In genomic region chr3:111737712-111738097, GRCh38 we compare ENCODE assay signal across 8 cellular contexts.
DNase-seq lines count a peak whose midpoint lies in the region; ATAC-seq, FAIRE-seq and TF ChIP-seq lines count a peak whose summit lies in the region.

No MANE protein-coding gene starts in this region.

- no peaks in the 10 kb centered on the region for H3K9me3 ChIP-seq in DND-41 (ENCODE audit: insufficient read depth, low read length, severe bottlenecking)
- no peaks in the 10 kb centered on the region for H3K9me3 ChIP-seq in astrocyte (ENCODE audit: insufficient read depth, low read depth, low read length)

- TF ChIP-seq CTCF in DND-41 (IDR thresholded peaks at IDR 0.05; ENCODE audit: borderline replicate concordance, extremely low read depth, low read length, poor library complexity, severe bottlenecking), result no peak
- no peak for TF ChIP-seq CTCF in astrocyte (IDR thresholded peaks at IDR 0.05; ENCODE audit: insufficient read depth, low read depth, low read length)
- no peak for TF ChIP-seq CTCF in natural killer cell (IDR thresholded peaks at IDR 0.05)

- H3K4me3 Mint-ChIP-seq in astrocyte (ENCODE audit: unreplicated experiment), result peak overlapping the region; percentile 58
- peak overlapping the region; percentile 38 for H3K4me3 Mint-ChIP-seq in natural killer cell
- H3K4me3 Mint-ChIP-seq in activated T-cell treated with anti-CD3 and anti-CD28 coated beads, Interleukin-2, amount 50 U/mL, for 72 hours, result no peak overlapping the region

- H3K36me3 Mint-ChIP-seq in astrocyte (ENCODE audit: low read depth, unreplicated experiment), result peaks cover 3% of the 10 kb centered on the region
- H3K36me3 Mint-ChIP-seq in natural killer cell, result no peaks in the 10 kb centered on the region
- H3K36me3 Mint-ChIP-seq in activated T-cell treated with anti-CD3 and anti-CD28 coated beads, Interleukin-2, amount 50 U/mL, for 72 hours (ENCODE audit: insufficient read depth in 2 of 2), result no peaks in the 10 kb centered on the region

- H3K79me2 ChIP-seq in DND-41 (ENCODE audit: insufficient read depth, low read length) (no peaks in the 10 kb centered on the region), astrocyte (ENCODE audit: insufficient read depth, low read length) (no peaks in the 10 kb centered on the region)

- peak; percentile 11 for DNase-seq in DND-41
- DNase-seq in astrocyte (ENCODE audit: low read depth), result peak; percentile 100
- no peak for DNase-seq in natural killer cell
- no peak for DNase-seq in NCI-H345 (lab: John Stamatoyannopoulos, UW)
- DNase-seq in NCI-H146 (lab: John Stamatoyannopoulos, UW), result no peak
- no peak for DNase-seq in caudate nucleus (lab: John Stamatoyannopoulos, UW)
- DNase-seq in activated T-cell treated with anti-CD3 and anti-CD28 coated beads, Interleukin-2, amount 50 U/mL, for 72 hours, result no peak

- H3K9me3 Mint-ChIP-seq in astrocyte (ENCODE audit: unreplicated experiment), result no peaks in the 10 kb centered on the region
- H3K9me3 Mint-ChIP-seq in natural killer cell, result no peaks in the 10 kb centered on the region
- H3K9me3 Mint-ChIP-seq in activated T-cell treated with anti-CD3 and anti-CD28 coated beads, Interleukin-2, amount 50 U/mL, for 72 hours, result peaks cover 0 to 3% of the 10 kb centered on the region in 2 donors

- H3K27me3 ChIP-seq in DND-41 (ENCODE audit: insufficient read depth, low read length, poor library complexity) (no peaks in the 10 kb centered on the region), astrocyte (ENCODE audit: insufficient read depth, low read length) (peaks cover 5% of the 10 kb centered on the region)

- H3K36me3 ChIP-seq in DND-41 (ENCODE audit: insufficient read depth, low read length), result no peaks in the 10 kb centered on the region
- no peaks in the 10 kb centered on the region for H3K36me3 ChIP-seq in astrocyte (ENCODE audit: insufficient read depth, low read length)

- H3K4me1 ChIP-seq in DND-41 (ENCODE audit: insufficient read depth, low read length), result no peaks in the 10 kb centered on the region
- H3K4me1 ChIP-seq in astrocyte (ENCODE audit: insufficient read depth, low read length), result peaks cover 53% of the 10 kb centered on the region

- H3K27me3 Mint-ChIP-seq in astrocyte (ENCODE audit: low read depth, unreplicated experiment) (no peaks in the 10 kb centered on the region), natural killer cell (ENCODE audit: low read depth in 2 of 2) (no peaks in the 10 kb centered on the region)
- no peaks in the 10 kb centered on the region for H3K27me3 Mint-ChIP-seq in activated T-cell treated with anti-CD3 and anti-CD28 coated beads, Interleukin-2, amount 50 U/mL, for 72 hours (ENCODE audit: low read depth)

- peaks cover 63% of the 10 kb centered on the region for H3K4me1 Mint-ChIP-seq in astrocyte (ENCODE audit: low read depth, unreplicated experiment)
- peaks cover 16 to 21% of the 10 kb centered on the region in 2 donors for H3K4me1 Mint-ChIP-seq in natural killer cell
- peaks cover 29% of the 10 kb centered on the region for H3K4me1 Mint-ChIP-seq in activated T-cell treated with anti-CD3 and anti-CD28 coated beads, Interleukin-2, amount 50 U/mL, for 72 hours (ENCODE audit: low read depth)

- peak; percentile 88 for FAIRE-seq in astrocyte (lab: Jason Lieb, UNC)

- H3K9ac ChIP-seq in DND-41 (ENCODE audit: low read depth, low read length) (no peak overlapping the region), astrocyte (ENCODE audit: low read length) (peak overlapping the region; percentile 54)

- H4K20me1 ChIP-seq in DND-41 (ENCODE audit: insufficient read depth, low read length) (no peaks in the 10 kb centered on the region), astrocyte (ENCODE audit: insufficient read depth, low read length) (no peaks in the 10 kb centered on the region)

- no peak overlapping the region for H3K27ac ChIP-seq in DND-41 (ENCODE audit: low read length)
- H3K27ac ChIP-seq in astrocyte (ENCODE audit: low read depth, low read length), result peak overlapping the region; percentile 85
- no peak overlapping the region for H3K27ac ChIP-seq in caudate nucleus (ENCODE audit: low read depth, low read length)

- intact Hi-C loops in natural killer cell (cut with micrococcal nuclease), result no loop called here

- H2AFZ ChIP-seq in DND-41 (ENCODE audit: low read depth, low read length), result no peak overlapping the region
- H2AFZ ChIP-seq in astrocyte (ENCODE audit: low read depth, low read length), result no peak overlapping the region

- ATAC-seq in DND-41 (ENCODE audit: insufficient read depth, low read depth) (peak; percentile 76), HG02870 (IDR thresholded peaks at IDR 0.05; ENCODE audit: unreplicated experiment) (peak; percentile 65), natural killer cell (peak in 2 of 3 donors; percentile 55 to 71)
- ATAC-seq in activated T-cell treated with anti-CD3 and anti-CD28 coated beads, Interleukin-2, amount 50 U/mL, for 72 hours (replicated peaks in 1 of 2), result no peak

- peak overlapping the region; percentile 100 for H3K27ac Mint-ChIP-seq in astrocyte (ENCODE audit: unreplicated experiment)
- H3K27ac Mint-ChIP-seq in natural killer cell, result peak overlapping the region; percentile 45 to 72
- no peak overlapping the region for H3K27ac Mint-ChIP-seq in activated T-cell treated with anti-CD3 and anti-CD28 coated beads, Interleukin-2, amount 50 U/mL, for 72 hours

- H3K4me2 ChIP-seq in DND-41 (ENCODE audit: insufficient read depth, low read length) (no peak overlapping the region), astrocyte (ENCODE audit: low read length) (peak overlapping the region; percentile 54)

- H3K4me3 ChIP-seq in DND-41 (ENCODE audit: low read depth in 1 of 2, low read length in 2 of 2) (no peak overlapping the region), astrocyte (ENCODE audit: insufficient read depth, low read depth, low read length) (no peak overlapping the region)

Comparison
In these comparisons a context has a peak if more than half of its experiments do, and no peak if none do; other contexts are left out.
1. ATAC-seq: peak in DND-41 (single experiment), HG02870 (single experiment) and natural killer cell (2 of 3); none in activated T-cell treated with anti-CD3 and anti-CD28 coated beads, Interleukin-2, amount 50 U/mL, for 72 hours (0 of 2).
2. DNase-seq: peak in DND-41 (single experiment) and astrocyte (single experiment); none in natural killer cell (single experiment), NCI-H345 (single experiment), NCI-H146 (single experiment), caudate nucleus (0 of 61) and activated T-cell treated with anti-CD3 and anti-CD28 coated beads, Interleukin-2, amount 50 U/mL, for 72 hours (0 of 2).
3. H3K4me3 Mint-ChIP-seq: peak in astrocyte (single experiment) and natural killer cell (single experiment); none in activated T-cell treated with anti-CD3 and anti-CD28 coated beads, Interleukin-2, amount 50 U/mL, for 72 hours (0 of 2).